ENCODE assay signal across 8 cellular contexts in the genomic region with DNA sequence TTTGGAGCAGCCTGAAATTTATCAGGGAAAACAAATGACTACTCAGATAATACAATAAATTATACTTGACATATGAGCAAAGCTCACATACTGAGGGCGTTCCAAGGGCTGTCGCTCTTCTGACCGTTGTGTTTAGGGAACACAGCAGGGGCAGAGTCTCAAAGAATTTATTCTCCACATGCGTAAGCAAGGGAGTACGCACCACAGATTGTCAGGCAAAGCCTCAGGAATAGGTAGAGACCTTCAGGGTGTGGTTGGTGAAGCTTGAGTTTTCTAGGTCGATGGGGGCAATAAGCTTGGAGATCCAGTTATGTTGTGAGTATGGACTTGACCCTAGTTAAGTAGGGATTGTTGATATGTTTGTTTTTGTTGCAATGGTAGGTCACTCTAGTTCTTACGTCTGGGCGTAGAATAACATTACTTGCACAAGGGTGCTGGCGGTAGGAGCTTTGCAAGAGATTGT. TPM values are rescaled to one million over a fixed set of nuclear protein-coding genes. Genes with fewer than 3 reads are reported as not detected.
DNase-seq lines count a peak whose midpoint lies in the region; ATAC-seq and TF ChIP-seq lines count a peak whose summit lies in the region.

No MANE protein-coding gene starts in this region.

- DNase-seq in Right ventricle myocardium superior (no peak), cardiac septum (ENCODE audit: low spot score) (no peak), T-helper 17 cell (no peak), fibroblast of mammary gland (ENCODE audit: low read depth) (peak; percentile 61), omental fat pad (ENCODE audit: low spot score) (no peak), NCI-H226 (no peak)

- TF ChIP-seq CTCF in fibroblast of mammary gland (conservative IDR thresholded peaks at IDR 0.05; ENCODE audit: control insufficient read depth, insufficient read depth, low read depth, low read length) (no peak), omental fat pad (IDR thresholded peaks at IDR 0.05) (no peak)

- peak overlapping the region; percentile 72 for H3K4me3 ChIP-seq in fibroblast of mammary gland (ENCODE audit: control insufficient read depth, low read depth, low read length)

- peaks cover 3% of the 10 kb centered on the region for H3K36me3 Mint-ChIP-seq in T-helper 17 cell (ENCODE audit: low read depth)

- peaks cover 38% of the 10 kb centered on the region for H3K4me1 Mint-ChIP-seq in T-helper 17 cell

- H3K9me3 ChIP-seq in T-helper 17 cell (ENCODE audit: control insufficient read depth, low read length, poor library complexity, severe bottlenecking) = no peaks in the 10 kb centered on the region

- intact Hi-C loops in Right ventricle myocardium superior (cut with DNase I) (no loop called here), cardiac septum (cut with DNase I) (loop anchor here (5.0 kb wide), 3 partner anchors 100 to 525 kb away; partner anchors contain the start of genes ATM, CUL5 and NPAT)

- ATAC-seq in Right ventricle myocardium superior (ENCODE audit: poor library complexity) = peak; percentile 21
- no peak for ATAC-seq in T-helper 17 cell
- peak; percentile 9 for ATAC-seq in omental fat pad (ENCODE audit: low FRiP score)
- ATAC-seq in HG03432 (IDR thresholded peaks at IDR 0.05; ENCODE audit: unreplicated experiment) = no peak
- ATAC-seq in HG03139 (IDR thresholded peaks at IDR 0.05; ENCODE audit: unreplicated experiment) = no peak

- H3K27ac Mint-ChIP-seq in T-helper 17 cell = peak overlapping the region; percentile 93

- H3K4me3 Mint-ChIP-seq in T-helper 17 cell = peak overlapping the region; percentile 94

- no peaks in the 10 kb centered on the region for H3K27me3 Mint-ChIP-seq in T-helper 17 cell

RNA-seq across cellular contexts. Expression of gene ACAT1, which starts 0.8 kb away (rescaled TPM):
- total RNA-seq in Right ventricle myocardium superior = 417 TPM
- 238 TPM for total RNA-seq in cardiac septum
- total RNA-seq in T-helper 17 cell = 10 to 100 TPM; 19.1 to 21.1 TPM
- total RNA-seq in omental fat pad = 100 to 1,000 TPM; 118 to 215 (median 168) TPM

Comparison
In these comparisons a context has a peak if more than half of its experiments do, and no peak if none do; other contexts are left out.
1. ATAC-seq: peak in Right ventricle myocardium superior (single experiment) and omental fat pad (single experiment); none in T-helper 17 cell (single experiment), HG03432 (single experiment) and HG03139 (single experiment).
2. RNA of gene ACAT1, which starts 0.8 kb away (total RNA-seq): 417 TPM in Right ventricle myocardium superior (single experiment), 238 TPM in cardiac septum (single experiment) and 118 to 215 TPM in omental fat pad; 19.1 to 21.1 TPM in T-helper 17 cell; every median in the first group is over 4 times any median in the second.